Comparison of ENCODE assay signal across 1 cellular context in the genomic region with DNA sequence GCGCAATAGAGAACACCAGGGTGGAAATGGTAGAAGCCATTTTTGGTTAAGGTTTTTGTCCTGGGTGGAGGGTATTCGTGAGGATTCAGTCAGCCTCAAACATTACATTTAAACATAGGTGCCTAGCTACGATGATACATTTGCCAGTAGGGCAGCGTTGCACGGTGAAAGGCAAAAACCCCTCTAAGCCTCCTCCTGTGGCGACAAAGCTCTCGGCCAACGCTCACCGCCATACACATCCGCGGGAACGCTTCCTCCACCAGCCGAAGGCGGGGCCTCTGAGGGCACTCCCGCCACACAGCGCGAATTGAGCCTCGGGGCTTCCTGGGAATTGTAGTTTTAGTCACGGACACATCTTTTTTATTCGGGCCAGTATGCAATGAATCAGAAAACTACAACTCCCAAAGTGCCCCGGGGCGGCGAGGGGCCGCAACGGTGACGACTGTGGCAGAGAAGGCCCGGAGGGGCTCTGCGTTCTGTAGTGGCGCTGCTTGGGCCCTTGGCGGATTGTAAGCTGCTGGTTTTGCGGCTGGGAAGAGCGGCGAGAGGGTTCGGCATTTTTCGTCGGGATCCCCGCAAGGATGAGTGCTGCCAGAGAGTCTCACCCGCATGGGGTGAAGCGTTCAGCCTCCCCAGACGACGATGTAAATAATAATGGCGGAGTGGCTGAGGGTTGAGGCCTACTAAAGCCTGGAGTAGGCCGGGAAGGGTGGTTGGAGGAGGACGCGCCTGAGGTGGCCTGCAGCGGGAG.
A peak's percentile ranks its signal among the peaks of the same experiment; 100 is the strongest.
TF ChIP-seq lines count a peak whose summit lies in the region.

A gene (plus strand): TSS at position 450 of the 751 bp plus-strand sequence. CDS start 132 bp downstream, at position 582.

TF ChIP-seq in HepG2, 621 proteins besides CTCF, POLR2A, EP300 and RAD21 (continued from another document and continues in another):
- TF ChIP-seq, protein P1, sequence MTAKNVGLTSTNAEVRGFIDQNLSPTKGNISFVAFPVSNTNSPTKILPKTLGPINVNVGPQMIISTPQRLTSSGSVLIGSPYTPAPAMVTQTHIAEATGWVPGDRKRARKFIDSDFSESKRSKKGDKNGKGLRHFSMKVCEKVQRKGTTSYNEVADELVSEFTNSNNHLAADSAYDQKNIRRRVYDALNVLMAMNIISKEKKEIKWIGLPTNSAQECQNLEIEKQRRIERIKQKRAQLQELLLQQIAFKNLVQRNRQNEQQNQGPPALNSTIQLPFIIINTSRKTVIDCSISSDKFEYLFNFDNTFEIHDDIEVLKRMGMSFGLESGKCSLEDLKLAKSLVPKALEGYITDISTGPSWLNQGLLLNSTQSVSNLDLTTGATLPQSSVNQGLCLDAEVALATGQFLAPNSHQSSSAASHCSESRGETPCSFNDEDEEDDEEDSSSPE (CRISPR knock-in tag; IDR thresholded peaks at IDR 0.05) = peak; percentile 86
- TF ChIP-seq GABPA (IDR thresholded peaks at IDR 0.05; ENCODE audit: low read depth, low read length) (no peak), GABPA (CRISPR knock-in tag; IDR thresholded peaks at IDR 0.05; ENCODE audit: low read depth) (peak; percentile 73), ZNF598 (CRISPR knock-in tag; IDR thresholded peaks at IDR 0.05; ENCODE audit: borderline replicate concordance) (peak; percentile 87), SRSF4 (IDR thresholded peaks at IDR 0.05; ENCODE audit: low read depth, low read length, poor library complexity, severe bottlenecking) (no peak), CREB1 (IDR thresholded peaks at IDR 0.05) (peak; percentile 78), CREB1 (CRISPR knock-in tag; IDR thresholded peaks at IDR 0.05) (peak; percentile 96), NAIF1 (CRISPR knock-in tag; IDR thresholded peaks at IDR 0.05; ENCODE audit: borderline replicate concordance) (0 out of 2 replicates have a peak, but pooled peaks have one; percentile 59), ZNF441 (CRISPR knock-in tag; IDR thresholded peaks at IDR 0.05; ENCODE audit: borderline replicate concordance) (peak; percentile 82; the same call in 1 of the 2 replicates), ZSCAN30 (CRISPR knock-in tag; IDR thresholded peaks at IDR 0.05) (peak; percentile 86), ZNF430 (CRISPR knock-in tag; IDR thresholded peaks at IDR 0.05) (peak; percentile 96), ESRRA (CRISPR knock-in tag; IDR thresholded peaks at IDR 0.05; ENCODE audit: low read depth) (peak; percentile 71), ZNF615 (CRISPR knock-in tag; IDR thresholded peaks at IDR 0.05; ENCODE audit: borderline replicate concordance) (0 out of 2 replicates have a peak, but pooled peaks have one; percentile 52), SRY (CRISPR knock-in tag; IDR thresholded peaks at IDR 0.05) (peak; percentile 97), SP140L (CRISPR knock-in tag; IDR thresholded peaks at IDR 0.05; ENCODE audit: borderline replicate concordance) (0 out of 2 replicates have a peak, but pooled peaks have one; percentile 24), HES4 (CRISPR knock-in tag; IDR thresholded peaks at IDR 0.05; ENCODE audit: borderline replicate concordance) (no peak; the same call in 1 of the 2 replicates), ZNF788 (CRISPR knock-in tag; IDR thresholded peaks at IDR 0.05; ENCODE audit: borderline replicate concordance) (peak; percentile 42; the same call in 1 of the 2 replicates), ZKSCAN5 (CRISPR knock-in tag; IDR thresholded peaks at IDR 0.05) (no peak), ZNF772 (CRISPR knock-in tag; IDR thresholded peaks at IDR 0.05) (peak; percentile 70; the same call in 1 of the 2 replicates), SP4 (CRISPR knock-in tag; IDR thresholded peaks at IDR 0.05) (peak; percentile 82), RORA (CRISPR knock-in tag; IDR thresholded peaks at IDR 0.05) (no peak), TOPORS (CRISPR knock-in tag; IDR thresholded peaks at IDR 0.05) (no peak), ZSCAN25 (CRISPR knock-in tag; IDR thresholded peaks at IDR 0.05) (no peak; the same call in 1 of the 2 replicates)
- TF ChIP-seq, protein P2, sequence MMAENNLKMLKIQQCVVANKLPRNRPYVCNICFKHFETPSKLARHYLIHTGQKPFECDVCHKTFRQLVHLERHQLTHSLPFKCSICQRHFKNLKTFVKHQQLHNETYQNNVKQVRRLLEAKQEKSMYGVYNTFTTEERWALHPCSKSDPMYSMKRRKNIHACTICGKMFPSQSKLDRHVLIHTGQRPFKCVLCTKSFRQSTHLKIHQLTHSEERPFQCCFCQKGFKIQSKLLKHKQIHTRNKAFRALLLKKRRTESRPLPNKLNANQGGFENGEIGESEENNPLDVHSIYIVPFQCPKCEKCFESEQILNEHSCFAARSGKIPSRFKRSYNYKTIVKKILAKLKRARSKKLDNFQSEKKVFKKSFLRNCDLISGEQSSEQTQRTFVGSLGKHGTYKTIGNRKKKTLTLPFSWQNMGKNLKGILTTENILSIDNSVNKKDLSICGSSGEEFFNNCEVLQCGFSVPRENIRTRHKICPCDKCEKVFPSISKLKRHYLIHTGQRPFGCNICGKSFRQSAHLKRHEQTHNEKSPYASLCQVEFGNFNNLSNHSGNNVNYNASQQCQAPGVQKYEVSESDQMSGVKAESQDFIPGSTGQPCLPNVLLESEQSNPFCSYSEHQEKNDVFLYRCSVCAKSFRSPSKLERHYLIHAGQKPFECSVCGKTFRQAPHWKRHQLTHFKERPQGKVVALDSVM (CRISPR knock-in tag; IDR thresholded peaks at IDR 0.05) = peak; percentile 41; the same call in 1 of the 2 replicates
- TF ChIP-seq, protein P3, sequence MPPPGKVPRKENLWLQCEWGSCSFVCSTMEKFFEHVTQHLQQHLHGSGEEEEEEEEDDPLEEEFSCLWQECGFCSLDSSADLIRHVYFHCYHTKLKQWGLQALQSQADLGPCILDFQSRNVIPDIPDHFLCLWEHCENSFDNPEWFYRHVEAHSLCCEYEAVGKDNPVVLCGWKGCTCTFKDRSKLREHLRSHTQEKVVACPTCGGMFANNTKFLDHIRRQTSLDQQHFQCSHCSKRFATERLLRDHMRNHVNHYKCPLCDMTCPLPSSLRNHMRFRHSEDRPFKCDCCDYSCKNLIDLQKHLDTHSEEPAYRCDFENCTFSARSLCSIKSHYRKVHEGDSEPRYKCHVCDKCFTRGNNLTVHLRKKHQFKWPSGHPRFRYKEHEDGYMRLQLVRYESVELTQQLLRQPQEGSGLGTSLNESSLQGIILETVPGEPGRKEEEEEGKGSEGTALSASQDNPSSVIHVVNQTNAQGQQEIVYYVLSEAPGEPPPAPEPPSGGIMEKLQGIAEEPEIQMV (CRISPR knock-in tag; IDR thresholded peaks at IDR 0.05; ENCODE audit: low read depth) = 0 out of 2 replicates have a peak, but pooled peaks have one; percentile 43
- TF ChIP-seq, protein P4, sequence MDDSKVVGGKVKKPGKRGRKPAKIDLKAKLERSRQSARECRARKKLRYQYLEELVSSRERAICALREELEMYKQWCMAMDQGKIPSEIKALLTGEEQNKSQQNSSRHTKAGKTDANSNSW (CRISPR knock-in tag; IDR thresholded peaks at IDR 0.05; ENCODE audit: borderline replicate concordance) = 0 out of 2 replicates have a peak, but pooled peaks have one; percentile 4
- TF ChIP-seq, protein P5, sequence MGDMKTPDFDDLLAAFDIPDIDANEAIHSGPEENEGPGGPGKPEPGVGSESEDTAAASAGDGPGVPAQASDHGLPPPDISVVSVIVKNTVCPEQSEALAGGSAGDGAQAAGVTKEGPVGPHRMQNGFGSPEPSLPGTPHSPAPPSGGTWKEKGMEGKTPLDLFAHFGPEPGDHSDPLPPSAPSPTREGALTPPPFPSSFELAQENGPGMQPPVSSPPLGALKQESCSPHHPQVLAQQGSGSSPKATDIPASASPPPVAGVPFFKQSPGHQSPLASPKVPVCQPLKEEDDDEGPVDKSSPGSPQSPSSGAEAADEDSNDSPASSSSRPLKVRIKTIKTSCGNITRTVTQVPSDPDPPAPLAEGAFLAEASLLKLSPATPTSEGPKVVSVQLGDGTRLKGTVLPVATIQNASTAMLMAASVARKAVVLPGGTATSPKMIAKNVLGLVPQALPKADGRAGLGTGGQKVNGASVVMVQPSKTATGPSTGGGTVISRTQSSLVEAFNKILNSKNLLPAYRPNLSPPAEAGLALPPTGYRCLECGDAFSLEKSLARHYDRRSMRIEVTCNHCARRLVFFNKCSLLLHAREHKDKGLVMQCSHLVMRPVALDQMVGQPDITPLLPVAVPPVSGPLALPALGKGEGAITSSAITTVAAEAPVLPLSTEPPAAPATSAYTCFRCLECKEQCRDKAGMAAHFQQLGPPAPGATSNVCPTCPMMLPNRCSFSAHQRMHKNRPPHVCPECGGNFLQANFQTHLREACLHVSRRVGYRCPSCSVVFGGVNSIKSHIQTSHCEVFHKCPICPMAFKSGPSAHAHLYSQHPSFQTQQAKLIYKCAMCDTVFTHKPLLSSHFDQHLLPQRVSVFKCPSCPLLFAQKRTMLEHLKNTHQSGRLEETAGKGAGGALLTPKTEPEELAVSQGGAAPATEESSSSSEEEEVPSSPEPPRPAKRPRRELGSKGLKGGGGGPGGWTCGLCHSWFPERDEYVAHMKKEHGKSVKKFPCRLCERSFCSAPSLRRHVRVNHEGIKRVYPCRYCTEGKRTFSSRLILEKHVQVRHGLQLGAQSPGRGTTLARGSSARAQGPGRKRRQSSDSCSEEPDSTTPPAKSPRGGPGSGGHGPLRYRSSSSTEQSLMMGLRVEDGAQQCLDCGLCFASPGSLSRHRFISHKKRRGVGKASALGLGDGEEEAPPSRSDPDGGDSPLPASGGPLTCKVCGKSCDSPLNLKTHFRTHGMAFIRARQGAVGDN (CRISPR knock-in tag; IDR thresholded peaks at IDR 0.05) = peak; percentile 85
- TF ChIP-seq, protein P6, sequence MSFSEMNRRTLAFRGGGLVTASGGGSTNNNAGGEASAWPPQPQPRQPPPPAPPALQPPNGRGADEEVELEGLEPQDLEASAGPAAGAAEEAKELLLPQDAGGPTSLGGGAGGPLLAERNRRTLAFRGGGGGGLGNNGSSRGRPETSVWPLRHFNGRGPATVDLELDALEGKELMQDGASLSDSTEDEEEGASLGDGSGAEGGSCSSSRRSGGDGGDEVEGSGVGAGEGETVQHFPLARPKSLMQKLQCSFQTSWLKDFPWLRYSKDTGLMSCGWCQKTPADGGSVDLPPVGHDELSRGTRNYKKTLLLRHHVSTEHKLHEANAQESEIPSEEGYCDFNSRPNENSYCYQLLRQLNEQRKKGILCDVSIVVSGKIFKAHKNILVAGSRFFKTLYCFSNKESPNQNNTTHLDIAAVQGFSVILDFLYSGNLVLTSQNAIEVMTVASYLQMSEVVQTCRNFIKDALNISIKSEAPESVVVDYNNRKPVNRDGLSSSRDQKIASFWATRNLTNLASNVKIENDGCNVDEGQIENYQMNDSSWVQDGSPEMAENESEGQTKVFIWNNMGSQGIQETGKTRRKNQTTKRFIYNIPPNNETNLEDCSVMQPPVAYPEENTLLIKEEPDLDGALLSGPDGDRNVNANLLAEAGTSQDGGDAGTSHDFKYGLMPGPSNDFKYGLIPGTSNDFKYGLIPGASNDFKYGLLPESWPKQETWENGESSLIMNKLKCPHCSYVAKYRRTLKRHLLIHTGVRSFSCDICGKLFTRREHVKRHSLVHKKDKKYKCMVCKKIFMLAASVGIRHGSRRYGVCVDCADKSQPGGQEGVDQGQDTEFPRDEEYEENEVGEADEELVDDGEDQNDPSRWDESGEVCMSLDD (CRISPR knock-in tag; IDR thresholded peaks at IDR 0.05; ENCODE audit: borderline replicate concordance) = no peak
- TF ChIP-seq, protein P7, sequence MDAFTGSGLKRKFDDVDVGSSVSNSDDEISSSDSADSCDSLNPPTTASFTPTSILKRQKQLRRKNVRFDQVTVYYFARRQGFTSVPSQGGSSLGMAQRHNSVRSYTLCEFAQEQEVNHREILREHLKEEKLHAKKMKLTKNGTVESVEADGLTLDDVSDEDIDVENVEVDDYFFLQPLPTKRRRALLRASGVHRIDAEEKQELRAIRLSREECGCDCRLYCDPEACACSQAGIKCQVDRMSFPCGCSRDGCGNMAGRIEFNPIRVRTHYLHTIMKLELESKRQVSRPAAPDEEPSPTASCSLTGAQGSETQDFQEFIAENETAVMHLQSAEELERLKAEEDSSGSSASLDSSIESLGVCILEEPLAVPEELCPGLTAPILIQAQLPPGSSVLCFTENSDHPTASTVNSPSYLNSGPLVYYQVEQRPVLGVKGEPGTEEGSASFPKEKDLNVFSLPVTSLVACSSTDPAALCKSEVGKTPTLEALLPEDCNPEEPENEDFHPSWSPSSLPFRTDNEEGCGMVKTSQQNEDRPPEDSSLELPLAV (CRISPR knock-in tag; conservative IDR thresholded peaks at IDR 0.05; ENCODE audit: low read depth) = no peak
- TF ChIP-seq, protein P8, sequence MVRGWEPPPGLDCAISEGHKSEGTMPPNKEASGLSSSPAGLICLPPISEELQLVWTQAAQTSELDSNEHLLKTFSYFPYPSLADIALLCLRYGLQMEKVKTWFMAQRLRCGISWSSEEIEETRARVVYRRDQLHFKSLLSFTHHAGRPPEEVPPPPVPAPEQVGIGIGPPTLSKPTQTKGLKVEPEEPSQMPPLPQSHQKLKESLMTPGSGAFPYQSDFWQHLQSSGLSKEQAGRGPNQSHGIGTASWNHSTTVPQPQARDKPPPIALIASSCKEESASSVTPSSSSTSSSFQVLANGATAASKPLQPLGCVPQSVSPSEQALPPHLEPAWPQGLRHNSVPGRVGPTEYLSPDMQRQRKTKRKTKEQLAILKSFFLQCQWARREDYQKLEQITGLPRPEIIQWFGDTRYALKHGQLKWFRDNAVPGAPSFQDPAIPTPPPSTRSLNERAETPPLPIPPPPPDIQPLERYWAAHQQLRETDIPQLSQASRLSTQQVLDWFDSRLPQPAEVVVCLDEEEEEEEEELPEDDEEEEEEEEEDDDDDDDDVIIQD (CRISPR knock-in tag; IDR thresholded peaks at IDR 0.05; ENCODE audit: low read depth) = no peak
- TF ChIP-seq, protein P9, sequence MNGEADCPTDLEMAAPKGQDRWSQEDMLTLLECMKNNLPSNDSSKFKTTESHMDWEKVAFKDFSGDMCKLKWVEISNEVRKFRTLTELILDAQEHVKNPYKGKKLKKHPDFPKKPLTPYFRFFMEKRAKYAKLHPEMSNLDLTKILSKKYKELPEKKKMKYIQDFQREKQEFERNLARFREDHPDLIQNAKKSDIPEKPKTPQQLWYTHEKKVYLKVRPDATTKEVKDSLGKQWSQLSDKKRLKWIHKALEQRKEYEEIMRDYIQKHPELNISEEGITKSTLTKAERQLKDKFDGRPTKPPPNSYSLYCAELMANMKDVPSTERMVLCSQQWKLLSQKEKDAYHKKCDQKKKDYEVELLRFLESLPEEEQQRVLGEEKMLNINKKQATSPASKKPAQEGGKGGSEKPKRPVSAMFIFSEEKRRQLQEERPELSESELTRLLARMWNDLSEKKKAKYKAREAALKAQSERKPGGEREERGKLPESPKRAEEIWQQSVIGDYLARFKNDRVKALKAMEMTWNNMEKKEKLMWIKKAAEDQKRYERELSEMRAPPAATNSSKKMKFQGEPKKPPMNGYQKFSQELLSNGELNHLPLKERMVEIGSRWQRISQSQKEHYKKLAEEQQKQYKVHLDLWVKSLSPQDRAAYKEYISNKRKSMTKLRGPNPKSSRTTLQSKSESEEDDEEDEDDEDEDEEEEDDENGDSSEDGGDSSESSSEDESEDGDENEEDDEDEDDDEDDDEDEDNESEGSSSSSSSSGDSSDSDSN (CRISPR knock-in tag; IDR thresholded peaks at IDR 0.05) = peak; percentile 73
- TF ChIP-seq, protein P10, sequence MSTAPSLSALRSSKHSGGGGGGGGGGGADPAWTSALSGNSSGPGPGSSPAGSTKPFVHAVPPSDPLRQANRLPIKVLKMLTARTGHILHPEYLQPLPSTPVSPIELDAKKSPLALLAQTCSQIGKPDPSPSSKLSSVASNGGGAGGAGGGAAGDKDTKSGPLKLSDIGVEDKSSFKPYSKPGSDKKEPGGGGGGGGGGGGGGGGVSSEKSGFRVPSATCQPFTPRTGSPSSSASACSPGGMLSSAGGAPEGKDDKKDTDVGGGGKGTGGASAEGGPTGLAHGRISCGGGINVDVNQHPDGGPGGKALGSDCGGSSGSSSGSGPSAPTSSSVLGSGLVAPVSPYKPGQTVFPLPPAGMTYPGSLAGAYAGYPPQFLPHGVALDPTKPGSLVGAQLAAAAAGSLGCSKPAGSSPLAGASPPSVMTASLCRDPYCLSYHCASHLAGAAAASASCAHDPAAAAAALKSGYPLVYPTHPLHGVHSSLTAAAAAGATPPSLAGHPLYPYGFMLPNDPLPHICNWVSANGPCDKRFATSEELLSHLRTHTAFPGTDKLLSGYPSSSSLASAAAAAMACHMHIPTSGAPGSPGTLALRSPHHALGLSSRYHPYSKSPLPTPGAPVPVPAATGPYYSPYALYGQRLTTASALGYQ (CRISPR knock-in tag; IDR thresholded peaks at IDR 0.05) = peak; percentile 19; the same call in 1 of the 2 replicates
